7 cellular contexts compared by ENCODE assay signal in the genomic region with DNA sequence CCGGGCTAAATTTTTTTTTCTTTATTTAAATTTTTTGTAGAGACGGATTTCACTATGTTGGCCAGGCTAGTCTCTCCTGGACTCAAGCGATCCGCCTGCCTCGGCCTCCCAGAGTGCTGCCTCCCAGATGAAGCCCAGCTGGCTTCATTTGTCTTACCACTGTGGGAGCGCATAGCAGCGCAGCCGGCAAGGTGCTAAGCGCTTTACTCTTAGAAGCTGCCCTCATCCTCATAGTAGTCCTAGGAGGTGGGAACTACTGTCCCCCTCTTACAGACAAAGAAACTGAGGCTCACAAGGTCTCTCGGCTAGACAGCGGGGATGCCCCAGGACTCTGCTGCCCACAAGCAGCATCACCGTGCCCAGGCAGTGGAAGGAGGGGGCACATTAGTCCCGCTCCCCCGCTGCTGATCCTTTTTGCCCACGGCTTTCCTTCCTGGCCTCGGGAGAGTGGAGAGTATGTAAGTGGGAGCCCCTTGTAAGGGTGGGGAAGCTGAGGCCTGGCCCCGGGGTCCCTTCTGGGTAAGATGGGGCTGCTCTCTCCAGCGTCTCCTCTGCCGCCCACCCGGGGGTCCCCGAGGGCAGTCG. TPM values are rescaled to one million over a fixed set of nuclear protein-coding genes. Genes with fewer than 3 reads are reported as not detected.
DNase-seq lines count a peak whose midpoint lies in the region; ATAC-seq, FAIRE-seq and TF ChIP-seq lines count a peak whose summit lies in the region.

No MANE protein-coding gene starts in this region.

- H3K4me1 ChIP-seq in KMS-11 (ENCODE audit: low read depth, poor library complexity, severe bottlenecking), result no peaks in the 10 kb centered on the region
- H3K4me1 ChIP-seq in ascending aorta, result peaks cover 4 to 6% of the 10 kb centered on the region in 2 donors

- H3K27me3 ChIP-seq in KMS-11 (ENCODE audit: insufficient read depth, low read depth), result no peaks in the 10 kb centered on the region
- H3K27me3 ChIP-seq in ascending aorta, result no peaks in the 10 kb centered on the region

- H3K9me3 Mint-ChIP-seq in stimulated activated naive CD8-positive, alpha-beta T cell treated with anti-CD3 and anti-CD28 coated beads, Interleukin-15, amount 100 ng/mL, for 72 hours, result no peaks in the 10 kb centered on the region

- no peak for TF ChIP-seq CTCF in KMS-11 (conservative IDR thresholded peaks at IDR 0.05; ENCODE audit: low read depth, low read length)
- no peak for TF ChIP-seq CTCF in ascending aorta (IDR thresholded peaks at IDR 0.05)

- peak overlapping the region; percentile 51 for H3K4me3 ChIP-seq in KMS-11 (IDR thresholded peaks at IDR 0.05; ENCODE audit: insufficient read depth, low read depth, low read length)
- peak overlapping the region; percentile 78 to 97 for H3K4me3 ChIP-seq in ascending aorta

- H3K4me2 ChIP-seq in KMS-11, result peak overlapping the region; percentile 39; the same call in 1 of the 2 replicates

- peaks cover 12% of the 10 kb centered on the region for H3K4me1 Mint-ChIP-seq in stimulated activated naive CD8-positive, alpha-beta T cell treated with anti-CD3 and anti-CD28 coated beads, Interleukin-15, amount 100 ng/mL, for 72 hours

- H3K27ac ChIP-seq in KMS-11, result no peak overlapping the region
- H3K27ac ChIP-seq in ascending aorta, result no peak overlapping the region

- peak overlapping the region; percentile 64 to 75 for H3K4me3 Mint-ChIP-seq in stimulated activated naive CD8-positive, alpha-beta T cell treated with anti-CD3 and anti-CD28 coated beads, Interleukin-15, amount 100 ng/mL, for 72 hours

- no peaks in the 10 kb centered on the region for H3K36me3 ChIP-seq in KMS-11 (ENCODE audit: insufficient read depth)
- H3K36me3 ChIP-seq in ascending aorta, result no peaks in the 10 kb centered on the region

- H2AFZ ChIP-seq in KMS-11 (ENCODE audit: low read depth), result peak overlapping the region; percentile 41

- intact Hi-C loops in ascending aorta (cut with DNase I), result no loop called here

- no peaks in the 10 kb centered on the region for H4K20me1 ChIP-seq in KMS-11 (ENCODE audit: insufficient read depth)

- DNase-seq in ascending aorta (ENCODE audit: low spot score in 2 of 2) (no peak), iPS-NIHi7 (ENCODE audit: extremely low spot score) (peak; percentile 18), HTR-8/SVneo (ENCODE audit: insufficient read length, low spot score) (no peak), DMS79 (lab: John Stamatoyannopoulos, UW) (no peak)
- no peak for DNase-seq in stimulated activated naive CD8-positive, alpha-beta T cell treated with anti-CD3 and anti-CD28 coated beads, Interleukin-15, amount 100 ng/mL, for 72 hours

- H3K27me3 Mint-ChIP-seq in stimulated activated naive CD8-positive, alpha-beta T cell treated with anti-CD3 and anti-CD28 coated beads, Interleukin-15, amount 100 ng/mL, for 72 hours, result peaks cover 82% of the 10 kb centered on the region

- H3K9me3 ChIP-seq in ascending aorta, result no peaks in the 10 kb centered on the region

- no peaks in the 10 kb centered on the region for H3K79me2 ChIP-seq in KMS-11 (ENCODE audit: insufficient read depth, low read depth)

- FAIRE-seq in HTR-8/SVneo (lab: Jason Lieb, UNC), result no peak

- H3K27ac Mint-ChIP-seq in stimulated activated naive CD8-positive, alpha-beta T cell treated with anti-CD3 and anti-CD28 coated beads, Interleukin-15, amount 100 ng/mL, for 72 hours, result peak overlapping the region in 1 of 2 donors; percentile 36

- peak overlapping the region; percentile 37; the same call in 1 of the 2 replicates for H3K9ac ChIP-seq in KMS-11

- no peak for ATAC-seq in stimulated activated naive CD8-positive, alpha-beta T cell treated with anti-CD3 and anti-CD28 coated beads, Interleukin-15, amount 100 ng/mL, for 72 hours
- ATAC-seq in HG03097 (IDR thresholded peaks at IDR 0.05; ENCODE audit: low FRiP score, unreplicated experiment), result no peak

RNA-seq across cellular contexts. Expression of a gene that starts 0.7 kb away (rescaled TPM):
- total RNA-seq in ascending aorta, result 60.9 TPM

RNA-seq across cellular contexts. Expression of a gene that starts 14.2 kb away (rescaled TPM):
- total RNA-seq in ascending aorta, result not detected

RNA-seq across cellular contexts. Expression of a gene that starts 29.8 kb away (rescaled TPM):
- 8.9 TPM for total RNA-seq in ascending aorta
